Comparison of ENCODE assay signal across 8 cellular contexts in the genomic region with DNA sequence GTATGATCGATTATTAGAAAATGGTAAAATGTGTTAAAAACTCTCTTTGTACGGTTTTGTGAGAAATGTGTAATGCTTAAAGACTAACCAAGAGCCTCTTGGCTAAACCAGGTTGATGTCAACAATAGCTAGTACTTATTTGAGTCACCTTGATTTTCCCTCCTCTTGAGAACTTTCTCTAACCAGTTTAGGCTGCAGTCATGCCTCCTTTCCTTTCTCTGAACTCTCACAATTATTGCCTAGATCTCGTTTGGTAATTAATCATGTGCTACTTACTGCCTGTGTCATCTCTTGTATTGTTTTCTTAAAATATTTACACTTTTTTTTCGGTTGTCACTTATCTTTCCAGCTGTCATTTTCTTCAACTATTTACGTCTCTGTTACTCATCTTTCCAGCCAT. TPM values are rescaled to one million over a fixed set of nuclear protein-coding genes. Genes with fewer than 3 reads are reported as not detected.
DNase-seq lines count a peak whose midpoint lies in the region; ATAC-seq and TF ChIP-seq lines count a peak whose summit lies in the region.

No MANE protein-coding gene starts in this region.

- no peak overlapping the region for H3K27ac ChIP-seq in WERI-Rb-1
- H3K27ac ChIP-seq in testis, result peak overlapping the region in 1 of 2 donors; percentile 98

- no peaks in the 10 kb centered on the region for H3K9me3 ChIP-seq in WERI-Rb-1 (ENCODE audit: severe bottlenecking)
- H3K9me3 ChIP-seq in testis, result no peaks in the 10 kb centered on the region

- H3K27me3 ChIP-seq in WERI-Rb-1 (ENCODE audit: insufficient read depth, low read depth, severe bottlenecking) (no peaks in the 10 kb centered on the region), testis (no peaks in the 10 kb centered on the region)

- peak overlapping the region; percentile 94 for H3K27ac Mint-ChIP-seq in mesothelial cell of epicardium

- 25 to 29% methylated on average over 5 of the region's 5 CpGs for WGBS in testis, 2 donors

- H3K27me3 Mint-ChIP-seq in mesothelial cell of epicardium (ENCODE audit: low read depth), result peaks cover 23% of the 10 kb centered on the region

- no peaks in the 10 kb centered on the region for H3K9me3 Mint-ChIP-seq in mesothelial cell of epicardium

- TF ChIP-seq POLR2A in testis (IDR thresholded peaks at IDR 0.05), result no peak

- intact Hi-C loops in testis (cut with DNase I; ENCODE audit: low total_unique reads), result no loop called here

- no peak for TF ChIP-seq CTCF in WERI-Rb-1 (IDR thresholded peaks at IDR 0.05; ENCODE audit: low read depth, low read length)
- TF ChIP-seq CTCF in mesothelial cell of epicardium (IDR thresholded peaks at IDR 0.05; ENCODE audit: unreplicated experiment), result no peak
- TF ChIP-seq CTCF in testis (IDR thresholded peaks at IDR 0.05), result no peak

- H3K4me1 Mint-ChIP-seq in mesothelial cell of epicardium, result peaks cover 18% of the 10 kb centered on the region

- no peaks in the 10 kb centered on the region for H3K36me3 Mint-ChIP-seq in mesothelial cell of epicardium

- peak overlapping the region; percentile 81 for H3K4me3 Mint-ChIP-seq in mesothelial cell of epicardium

- DNase-seq in NCI-H1105 treated with DMSO at 0.1 percent for 48 hours (lab: John Stamatoyannopoulos, UW), result peak; percentile 14
- DNase-seq in NCI-H1105 (lab: John Stamatoyannopoulos, UW), result no peak
- DNase-seq in WERI-Rb-1, result no peak
- no peak for DNase-seq in mesothelial cell of epicardium (ENCODE audit: low spot score in 2 of 2, unreplicated experiment in 2 of 2)
- DNase-seq in NK-92 treated with Interleukin-12 subunit alpha and Interleukin-12 subunit beta, amount 100 ng/mL, for 24 hours (lab: John Stamatoyannopoulos, UW), result no peak
- DNase-seq in testis, result no peak
- DNase-seq in kidney tubule cell (ENCODE audit: low spot score), result no peak

- H3K36me3 ChIP-seq in WERI-Rb-1 (0 out of 2 replicates have a peak, but pooled peaks cover 3% of the 10 kb centered on the region), testis (ENCODE audit: low read depth, missing control alignments) (no peaks in the 10 kb centered on the region)

- H3K4me3 ChIP-seq in WERI-Rb-1 (ENCODE audit: low read depth, low read length) (peak overlapping the region; percentile 89), testis (no peak overlapping the region)

- H3K4me1 ChIP-seq in testis, result peaks cover 13% of the 10 kb centered on the region

- ATAC-seq in HG02642 (IDR thresholded peaks at IDR 0.05; ENCODE audit: poor library complexity, unreplicated experiment), result peak; percentile 16

RNA-seq across cellular contexts. Expression of a gene that starts 1.1 kb away (rescaled TPM):
- total RNA-seq in mesothelial cell of epicardium, result 43.8 to 45.6 TPM (median 45.3 TPM) in 3 replicates
- 10 to 100 TPM; 41.7 to 53.1 TPM for total RNA-seq in testis
- polyA plus RNA-seq in testis (ENCODE audit: insufficient read depth, low read depth, low replicate concordance), result 22.5 TPM
